19 cellular contexts compared by ENCODE assay signal in genomic region chr4:36758312-36758690, GRCh38.
"Had no signal": no experiment of that assay in that cellular context is flagged by ENCODE, and none has a peak within 500 bp of the region (broad histone marks: within the 10 kb centered on the region; RNA-seq: fewer than 3 reads in every experiment).

No MANE protein-coding gene starts in this region.

- H3K4me1 ChIP-seq: left lung, sigmoid colon, spleen, upper lobe of right lung had no signal

- H3K9me3 Mint-ChIP-seq: activated B cell treated with CpG ODN at 0.5 μM for 24 hours; activated CD4-positive, alpha-beta T cell treated with anti-CD3 and anti-CD28 coated beads, Interleukin-2, amount 10 ng/mL, durations not matched to agents 24 days and 14 days; activated naive CD4-positive, alpha-beta T cell treated with anti-CD3 and anti-CD28 coated beads, Interleukin-2, amount 10 ng/mL, durations not matched to agents 7 days and 5 days; nephron had no signal

- H3K4me3 ChIP-seq: cardiac muscle cell, left lung, sigmoid colon, spleen, upper lobe of right lung had no signal

- H3K4me1 Mint-ChIP-seq: activated B cell treated with CpG ODN at 0.5 μM for 24 hours; activated CD4-positive, alpha-beta T cell treated with anti-CD3 and anti-CD28 coated beads, Interleukin-2, amount 10 ng/mL, durations not matched to agents 24 days and 14 days; activated naive CD4-positive, alpha-beta T cell treated with anti-CD3 and anti-CD28 coated beads, Interleukin-2, amount 10 ng/mL, durations not matched to agents 7 days and 5 days had no signal

- ATAC-seq: activated CD8-positive, alpha-beta T cell treated with anti-CD3 and anti-CD28 coated beads, Interleukin-2, amount 10 ng/mL, durations not matched to agents 7 days and 5 days; left lung; upper lobe of right lung had no signal

- H3K27ac ChIP-seq: cardiac muscle cell, left lung, sigmoid colon, spleen, upper lobe of right lung had no signal

- H3K36me3 ChIP-seq: cardiac muscle cell, left lung, sigmoid colon, spleen, upper lobe of right lung had no signal

- H3K4me3 Mint-ChIP-seq: activated B cell treated with CpG ODN at 0.5 μM for 24 hours; activated CD4-positive, alpha-beta T cell treated with anti-CD3 and anti-CD28 coated beads, Interleukin-2, amount 10 ng/mL, durations not matched to agents 24 days and 14 days; activated CD8-positive, alpha-beta T cell treated with anti-CD3 and anti-CD28 coated beads, Interleukin-2, amount 10 ng/mL, durations not matched to agents 7 days and 5 days; activated naive CD4-positive, alpha-beta T cell treated with anti-CD3 and anti-CD28 coated beads, Interleukin-2, amount 10 ng/mL, durations not matched to agents 7 days and 5 days; dendritic cell treated with granulocyte-macrophage colony-stimulating factor and Interleukin-4, amounts not matched to agents 40 ng/mL and 50 ng/mL, for 4 days; nephron had no signal

- H3K27me3 Mint-ChIP-seq: activated B cell treated with CpG ODN at 0.5 μM for 24 hours; activated CD4-positive, alpha-beta T cell treated with anti-CD3 and anti-CD28 coated beads, Interleukin-2, amount 10 ng/mL, durations not matched to agents 24 days and 14 days; activated naive CD4-positive, alpha-beta T cell treated with anti-CD3 and anti-CD28 coated beads, Interleukin-2, amount 10 ng/mL, durations not matched to agents 7 days and 5 days; dendritic cell treated with granulocyte-macrophage colony-stimulating factor and Interleukin-4, amounts not matched to agents 40 ng/mL and 50 ng/mL, for 4 days had no signal

- H3K36me3 Mint-ChIP-seq: activated naive CD4-positive, alpha-beta T cell treated with anti-CD3 and anti-CD28 coated beads, Interleukin-2, amount 10 ng/mL, durations not matched to agents 7 days and 5 days had no signal

- H3K27ac Mint-ChIP-seq: activated B cell treated with CpG ODN at 0.5 μM for 24 hours; activated CD4-positive, alpha-beta T cell treated with anti-CD3 and anti-CD28 coated beads, Interleukin-2, amount 10 ng/mL, durations not matched to agents 24 days and 14 days; activated CD8-positive, alpha-beta T cell treated with anti-CD3 and anti-CD28 coated beads, Interleukin-2, amount 10 ng/mL, durations not matched to agents 7 days and 5 days; activated naive CD4-positive, alpha-beta T cell treated with anti-CD3 and anti-CD28 coated beads, Interleukin-2, amount 10 ng/mL, durations not matched to agents 7 days and 5 days; dendritic cell treated with granulocyte-macrophage colony-stimulating factor and Interleukin-4, amounts not matched to agents 40 ng/mL and 50 ng/mL, for 4 days; nephron had no signal

- DNase-seq: activated B cell treated with CpG ODN at 0.5 μM for 24 hours; activated CD4-positive, alpha-beta T cell treated with anti-CD3 and anti-CD28 coated beads, Interleukin-2, amount 10 ng/mL, durations not matched to agents 24 days and 14 days; activated CD8-positive, alpha-beta T cell treated with anti-CD3 and anti-CD28 coated beads, Interleukin-2, amount 10 ng/mL, durations not matched to agents 7 days and 5 days; activated effector memory CD4-positive, alpha-beta T cell treated with Interleukin-2 at 50 U/mL for 16 hours; activated naive CD4-positive, alpha-beta T cell treated with anti-CD3 and anti-CD28 coated beads, Interleukin-2, amount 10 ng/mL, durations not matched to agents 7 days and 5 days; activated T-cell treated with anti-CD3 and anti-CD28 coated beads, Interleukin-2, amount 50 U/mL, for 48 hours; effector CD8-positive, alpha-beta T cell; foreskin fibroblast; hypothalamus; left lung; midbrain; sigmoid colon; spleen; stimulated activated CD8-positive, alpha-beta memory T cell treated with anti-CD3 and anti-CD28 coated beads, Interleukin-4, amount 100 ng/mL, for 48 hours; stimulated activated naive CD4-positive, alpha-beta T cell; upper lobe of right lung had no signal

- H3K9me3 ChIP-seq: left lung, sigmoid colon, upper lobe of right lung had no signal

- H3K27me3 ChIP-seq: cardiac muscle cell, left lung, sigmoid colon, spleen, upper lobe of right lung had no signal
